Comparison of ENCODE assay signal across 4 cellular contexts in genomic region chr3:148786159-148786558, GRCh38. TPM values are rescaled to one million over a fixed set of nuclear protein-coding genes. Genes with fewer than 3 reads are reported as not detected.
"Had no signal": no experiment of that assay in that cellular context is flagged by ENCODE, and none has a peak within 500 bp of the region (broad histone marks: within the 10 kb centered on the region; RNA-seq: fewer than 3 reads in every experiment).

No MANE protein-coding gene starts in this region.

RNA-seq across cellular contexts. Expression of gene CPB1, which starts 41.5 kb away (rescaled TPM):
- total RNA-seq: LHCN-M2, M059J, MCF 10A, NCI-H460 had no signal
